Comparison of ENCODE assay signal across 18 cellular contexts in genomic region chr16:17691621-17692231, GRCh38.
DNase-seq lines count a peak whose midpoint lies in the region; ATAC-seq, FAIRE-seq and TF ChIP-seq lines count a peak whose summit lies in the region.
"Had no signal": no experiment of that assay in that cellular context is flagged by ENCODE, and none has a peak within 500 bp of the region (broad histone marks: within the 10 kb centered on the region; RNA-seq: fewer than 3 reads in every experiment).

No MANE protein-coding gene starts in this region.

- no peak overlapping the region for H3K27ac Mint-ChIP-seq in GM23338
- H3K27ac Mint-ChIP-seq: CD14-positive monocyte; CD8-positive, alpha-beta T cell had no signal

- no peaks in the 10 kb centered on the region for H3K27me3 ChIP-seq in GM23338 (ENCODE audit: insufficient read depth)
- peaks cover 0 to 2% of the 10 kb centered on the region in 2 experiments; a peak in 1 of 5 replicates for H3K27me3 ChIP-seq in K562 (ENCODE audit: control insufficient read depth in 2 of 2, insufficient read depth in 2 of 2, low read length in 2 of 2)

- no peak for TF ChIP-seq CTCF in GM23338 (conservative IDR thresholded peaks at IDR 0.05; ENCODE audit: low read depth in 2 of 2)
- no peak for TF ChIP-seq CTCF in K562 (IDR thresholded peaks at IDR 0.05 in 2 of 3, conservative IDR thresholded peaks at IDR 0.05 in 1 of 3; ENCODE audit: insufficient read depth in 2 of 3, low read depth in 1 of 3, low read length in 3 of 3)

- H3K4me1 ChIP-seq in GM23338 (ENCODE audit: insufficient read depth) (peaks cover 4% of the 10 kb centered on the region; the same call in 1 of the 2 replicates), K562 (replicated peaks in 1 of 2; ENCODE audit: control insufficient read depth in 2 of 2, insufficient read depth in 2 of 2, low read length in 2 of 2) (no peaks in the 10 kb centered on the region)

- TF ChIP-seq RAD21 in K562 (CRISPR knock-in tag; conservative IDR thresholded peaks at IDR 0.05 in 1 of 2, IDR thresholded peaks at IDR 0.05 in 1 of 2) = no peak

- in situ Hi-C loops in K562 (cut with MboI) = no loop called here

- H3K4me3 Mint-ChIP-seq in GM23338 = no peak overlapping the region
- H3K4me3 Mint-ChIP-seq: CD14-positive monocyte; CD8-positive, alpha-beta T cell had no signal

- WGBS in K562 (ENCODE audit: insufficient coverage, low coverage, missing lambda C conversion rate) = 0% methylated on average over 3 of the region's 3 CpGs

- DNase-seq in GM23338 (ENCODE audit: low spot score) (no peak), K562 (ENCODE audit: extremely low read depth in 1 of 4, low spot score in 3 of 4) (no peak), fibroblast of peridontal ligament (ENCODE audit: extremely low read depth) (peak; percentile 5), NCI-H128 (lab: John Stamatoyannopoulos, UW; ENCODE audit: unreplicated experiment) (no peak), NCI-H510A treated with DMSO at 0.1 percent for 48 hours (lab: John Stamatoyannopoulos, UW) (no peak)
- DNase-seq: CD8-positive, alpha-beta T cell; COR-L47; DMS153; DMS79 treated with DMSO at 0.1 percent for 48 hours; GDM1 had no signal

- TF ChIP-seq POLR2A in K562 (conservative IDR thresholded peaks at IDR 0.05) = no peak

- no peaks in the 10 kb centered on the region for H3K9me3 Mint-ChIP-seq in GM23338
- H3K9me3 Mint-ChIP-seq: CD14-positive monocyte; CD8-positive, alpha-beta T cell had no signal

- no peak for FAIRE-seq in K562 (lab: Jason Lieb, UNC)
- FAIRE-seq: D721Med, GM12892, GM19239, H54, HTR-8/SVneo had no signal

- H3K9me3 ChIP-seq in K562 (replicated peaks; ENCODE audit: control insufficient read depth, insufficient read depth, low read depth, low read length) = no peaks in the 10 kb centered on the region

- H3K27ac ChIP-seq in GM23338 (ENCODE audit: low read depth) (no peak overlapping the region), K562 (ENCODE audit: extremely low read depth, low read depth, low read length) (no peak overlapping the region)

- CTCF ChIA-PET in K562 (lab: Yijun Ruan, JAX; ENCODE audit: low intra/inter-chr PET ratio) = no interaction called here

- H3K9me2 ChIP-seq in GM23338 (ENCODE audit: insufficient read depth) = 0 out of 2 replicates have a peak, but pooled peaks cover 7% of the 10 kb centered on the region

- H3K4me1 Mint-ChIP-seq in GM23338 = peaks cover 18% of the 10 kb centered on the region
- H3K4me1 Mint-ChIP-seq: CD14-positive monocyte had no signal

- H3K9me1 ChIP-seq in K562 (ENCODE audit: control insufficient read depth, insufficient read depth, low read length) = no peaks in the 10 kb centered on the region

- H3K36me3 Mint-ChIP-seq in GM23338 (ENCODE audit: low read depth) = no peaks in the 10 kb centered on the region
- H3K36me3 Mint-ChIP-seq: CD14-positive monocyte; CD8-positive, alpha-beta T cell had no signal

- POLR2A ChIA-PET in K562 (lab: Yijun Ruan, JAX) = interaction anchor here (0.9 kb wide), 1 partner anchor 43 kb away, joined by 3 read pairs; no protein-coding TSS in a partner anchor

- no peak overlapping the region for H3K4me2 ChIP-seq in GM23338
- H3K4me2 ChIP-seq in K562 (ENCODE audit: insufficient read depth, low read length) = no peak overlapping the region

- H3K4me3 ChIP-seq in GM23338 (no peak overlapping the region), K562 (no peak overlapping the region)

- no peak for TF ChIP-seq EP300 in K562 (IDR thresholded peaks at IDR 0.05; ENCODE audit: low read length)

- H2AFZ ChIP-seq in GM23338 = peak overlapping the region; percentile 81
- no peak overlapping the region for H2AFZ ChIP-seq in K562 (ENCODE audit: low read depth, low read length)

- H3K27me3 Mint-ChIP-seq in GM23338 (ENCODE audit: insufficient read depth, low read depth, poor library complexity) = peaks cover 6% of the 10 kb centered on the region

- ATAC-seq in GM23338 = no peak
- no peak for ATAC-seq in K562
- no peak for ATAC-seq in GM21528 (IDR thresholded peaks at IDR 0.05; ENCODE audit: low FRiP score, unreplicated experiment)
- ATAC-seq: CD8-positive, alpha-beta T cell; HCT116 had no signal

- no peaks in the 10 kb centered on the region for H3K79me2 ChIP-seq in GM23338 (replicated peaks; ENCODE audit: insufficient read depth)
- no peaks in the 10 kb centered on the region for H3K79me2 ChIP-seq in K562 (ENCODE audit: control insufficient read depth, insufficient read depth, low read length)

- no peaks in the 10 kb centered on the region for H3F3A ChIP-seq in GM23338 (replicated peaks; ENCODE audit: low read depth)

- H3K36me3 ChIP-seq in GM23338 (ENCODE audit: insufficient read depth) (no peaks in the 10 kb centered on the region), K562 (ENCODE audit: control insufficient read depth, insufficient read depth, low read length) (no peaks in the 10 kb centered on the region)

- no peaks in the 10 kb centered on the region for H4K20me1 ChIP-seq in GM23338 (replicated peaks; ENCODE audit: insufficient read depth)
- no peaks in the 10 kb centered on the region for H4K20me1 ChIP-seq in K562 (replicated peaks; ENCODE audit: control insufficient read depth, insufficient read depth, low read length)

- intact Hi-C loops in K562 (cut with micrococcal nuclease) = no loop called here

- BruUV-seq in K562 (replicated peaks; lab: Mats Ljungman, UMichigan) = no TSS peak

- H3K9ac ChIP-seq in K562 (ENCODE audit: insufficient read depth in 1 of 2, low read depth in 2 of 2, low read length in 2 of 2) = no peak overlapping the region

TF ChIP-seq in GM23338, 12 proteins besides CTCF, POLR2A, EP300 and RAD21 (continues in another document):
- no peak for TF ChIP-seq ETS1 (IDR thresholded peaks at IDR 0.05)
- no peak for TF ChIP-seq ZNF331 (CRISPR knock-in tag; IDR thresholded peaks at IDR 0.05; ENCODE audit: low read depth)
- TF ChIP-seq NANOG (IDR thresholded peaks at IDR 0.05; ENCODE audit: borderline replicate concordance) = no peak
- no peak for TF ChIP-seq EZH2phosphoT487 (IDR thresholded peaks at IDR 0.05; ENCODE audit: unreplicated experiment)

TF ChIP-seq in K562, 482 proteins besides CTCF, POLR2A, EP300 and RAD21 (continues in another document):
- TF ChIP-seq CGGBP1 (CRISPR knock-in tag; IDR thresholded peaks at IDR 0.05) (no peak), ZNF699 (CRISPR knock-in tag; IDR thresholded peaks at IDR 0.05; ENCODE audit: insufficient replicate concordance) (no peak), HINFP (tag; conservative IDR thresholded peaks at IDR 0.05; ENCODE audit: low read depth) (no peak), MAFG (tag; conservative IDR thresholded peaks at IDR 0.05) (peak; percentile 65), ZNF316 (IDR thresholded peaks at IDR 0.05) (peak; percentile 76), IFI16 (CRISPR knock-in tag; IDR thresholded peaks at IDR 0.05) (no peak), TOE1 (IDR thresholded peaks at IDR 0.05; ENCODE audit: borderline replicate concordance) (no peak), TOE1 (CRISPR knock-in tag; IDR thresholded peaks at IDR 0.05; ENCODE audit: borderline replicate concordance, low read depth) (no peak), MXI1 (IDR thresholded peaks at IDR 0.05; ENCODE audit: low read depth, low read length) (no peak), PRMT5 (CRISPR knock-in tag; IDR thresholded peaks at IDR 0.05) (no peak), CC2D1A (IDR thresholded peaks at IDR 0.05) (no peak), MAFF (IDR thresholded peaks at IDR 0.05; ENCODE audit: low read length) (peak; percentile 74), HDAC8 (tag; IDR thresholded peaks at IDR 0.05) (no peak), ZFP30 (CRISPR knock-in tag; IDR thresholded peaks at IDR 0.05; ENCODE audit: borderline replicate concordance) (no peak), BRF2 (IDR thresholded peaks at IDR 0.05; ENCODE audit: borderline replicate concordance, insufficient read depth, insufficient read length) (no peak), MAFK (IDR thresholded peaks at IDR 0.05; ENCODE audit: low read length) (peak; percentile 67), ZNF140 (CRISPR knock-in tag; IDR thresholded peaks at IDR 0.05) (no peak), DACH1 (IDR thresholded peaks at IDR 0.05; ENCODE audit: partially characterized antibody) (no peak), ZC3H11A (IDR thresholded peaks at IDR 0.05; ENCODE audit: low read depth, low read length) (no peak)
